Comparison of ENCODE assay signal across 8 cellular contexts in the genomic region with DNA sequence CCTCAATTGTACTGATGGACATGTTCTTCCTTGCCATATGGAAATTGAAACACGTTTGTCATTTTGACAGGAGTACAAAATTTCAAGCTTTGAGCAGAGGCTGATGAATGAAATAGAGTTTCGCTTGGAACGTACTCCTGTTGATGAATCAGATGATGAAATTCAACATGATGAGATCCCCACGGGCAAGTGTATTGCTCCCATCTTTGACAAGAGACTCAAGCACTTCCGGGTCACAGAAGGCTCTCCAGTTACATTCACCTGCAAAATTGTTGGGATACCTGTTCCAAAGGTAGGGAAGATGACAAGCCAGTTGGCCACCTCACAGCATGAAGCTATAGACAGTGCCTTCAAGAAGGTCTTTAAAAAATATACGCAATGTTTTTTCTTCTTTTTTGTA. TPM values are rescaled to one million over a fixed set of nuclear protein-coding genes. Genes with fewer than 3 reads are reported as not detected.
"Had no signal": no experiment of that assay in that cellular context is flagged by ENCODE, and none has a peak within 500 bp of the region (broad histone marks: within the 10 kb centered on the region; RNA-seq: fewer than 3 reads in every experiment).

No MANE protein-coding gene starts in this region.

- H3K4me2 ChIP-seq: GM23338 had no signal

- H3K27ac ChIP-seq: HL-60 had no signal

- H2AFZ ChIP-seq: GM23338 had no signal

- DNase-seq: H9, HCEC 1CT, KG1 had no signal

- H3K4me3 ChIP-seq: GM23338 had no signal

- ATAC-seq: GM23338, HepG2 had no signal

RNA-seq across cellular contexts. Expression of gene ATOH7, which starts 43.1 kb away (rescaled TPM):
- total RNA-seq: HT1080 had no signal
- polyA plus RNA-seq: IgD-negative memory B cell had no signal
